In the genomic region with DNA sequence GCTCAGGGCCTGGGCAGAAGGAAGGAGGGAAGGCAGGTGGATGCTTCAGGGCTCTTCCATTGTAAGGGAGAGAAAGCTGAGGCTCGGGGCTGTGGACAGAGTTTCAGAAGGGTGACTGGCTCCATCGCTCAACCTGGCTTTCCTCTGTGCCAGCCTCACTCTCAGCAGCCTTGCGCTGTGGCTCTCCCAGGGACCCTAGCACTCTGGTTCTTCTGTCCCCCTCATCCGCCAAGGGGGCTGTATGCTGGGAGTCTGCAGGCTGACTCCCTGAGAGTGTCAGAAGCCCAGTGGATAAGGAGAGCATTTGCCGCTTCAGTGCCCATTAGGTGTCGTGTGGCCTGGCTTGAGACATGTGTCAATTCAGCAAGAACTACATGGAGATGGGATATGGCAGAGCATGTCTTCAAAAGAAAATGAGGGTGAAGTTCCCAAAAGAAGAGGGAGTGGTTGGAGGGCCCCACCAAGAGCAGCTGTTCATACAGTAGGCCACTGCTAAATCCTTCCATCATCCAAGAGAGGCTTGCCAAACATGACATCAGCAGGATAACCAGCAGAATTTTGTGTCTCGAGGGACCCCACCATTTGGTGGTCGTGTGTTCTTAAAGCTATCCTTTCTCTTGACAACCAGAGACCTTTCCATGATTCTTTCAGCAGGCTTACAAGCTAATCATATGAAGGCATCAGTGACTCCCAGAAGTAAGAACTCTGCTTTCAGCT, we compare ENCODE assay signal across 26 cellular contexts.
"Had no signal": no experiment of that assay in that cellular context is flagged by ENCODE, and none has a peak within 500 bp of the region (broad histone marks: within the 10 kb centered on the region; RNA-seq: fewer than 3 reads in every experiment).

No MANE protein-coding gene starts in this region.

- H3K36me3 ChIP-seq: brain microvascular endothelial cell, gastroesophageal sphincter had no signal

- H3K27me3 ChIP-seq: brain microvascular endothelial cell, gastroesophageal sphincter had no signal

- FAIRE-seq: astrocyte, bronchial epithelial cell, colon had no signal

- H3K4me3 Mint-ChIP-seq: activated CD4-positive, alpha-beta memory T cell treated with anti-CD3 and anti-CD28 coated beads for 36 hours; activated CD4-positive, alpha-beta T cell treated with anti-CD3 and anti-CD28 coated beads for 36 hours; activated CD4-positive, alpha-beta T cell treated with anti-CD3 and anti-CD28 coated beads, Interleukin-2, amount 10 ng/mL, durations not matched to agents 24 days and 14 days; activated CD8-positive, alpha-beta memory T cell treated with anti-CD3 and anti-CD28 coated beads, Interleukin-2, amount 10 ng/mL, durations not matched to agents 7 days and 5 days; activated CD8-positive, alpha-beta T cell treated with anti-CD3 and anti-CD28 coated beads, Interleukin-2, amount 10 ng/mL, durations not matched to agents 7 days and 5 days; activated naive CD4-positive, alpha-beta T cell treated with anti-CD3 and anti-CD28 coated beads for 36 hours; activated naive CD4-positive, alpha-beta T cell treated with anti-CD3 and anti-CD28 coated beads, Interleukin-2, amount 50 U/mL, for 24 hours; activated T-helper 1 cell treated with anti-CD3 and anti-CD28 coated beads, Interleukin-12 subunit alpha, Interleukin-12 subunit beta, Interleukin-2, Interleukin-4 antibody, amounts not matched to agents 30 ng/mL and 10 ng/mL and 1 ng/mL, durations not matched to agents 14 hours and 24 hours and 36 hours; central memory CD8-positive, alpha-beta T cell had no signal

- H3K36me3 Mint-ChIP-seq: activated CD4-positive, alpha-beta memory T cell treated with anti-CD3 and anti-CD28 coated beads for 36 hours; activated CD8-positive, alpha-beta memory T cell treated with anti-CD3 and anti-CD28 coated beads, Interleukin-2, amount 10 ng/mL, durations not matched to agents 7 days and 5 days; activated naive CD4-positive, alpha-beta T cell treated with anti-CD3 and anti-CD28 coated beads, Interleukin-2, amount 50 U/mL, for 24 hours had no signal

- H3K4me1 ChIP-seq: gastroesophageal sphincter had no signal

- H3K27ac Mint-ChIP-seq: activated CD4-positive, alpha-beta memory T cell treated with anti-CD3 and anti-CD28 coated beads for 36 hours; activated CD4-positive, alpha-beta T cell treated with anti-CD3 and anti-CD28 coated beads for 36 hours; activated CD4-positive, alpha-beta T cell treated with anti-CD3 and anti-CD28 coated beads, Interleukin-2, amount 10 ng/mL, durations not matched to agents 24 days and 14 days; activated CD8-positive, alpha-beta memory T cell treated with anti-CD3 and anti-CD28 coated beads, Interleukin-2, amount 10 ng/mL, durations not matched to agents 7 days and 5 days; activated CD8-positive, alpha-beta T cell treated with anti-CD3 and anti-CD28 coated beads, Interleukin-2, amount 10 ng/mL, durations not matched to agents 7 days and 5 days; activated naive CD4-positive, alpha-beta T cell treated with anti-CD3 and anti-CD28 coated beads for 36 hours; activated naive CD4-positive, alpha-beta T cell treated with anti-CD3 and anti-CD28 coated beads, Interleukin-2, amount 50 U/mL, for 24 hours; activated T-helper 1 cell treated with anti-CD3 and anti-CD28 coated beads, Interleukin-12 subunit alpha, Interleukin-12 subunit beta, Interleukin-2, Interleukin-4 antibody, amounts not matched to agents 30 ng/mL and 10 ng/mL and 1 ng/mL, durations not matched to agents 14 hours and 24 hours and 36 hours; activated T-helper 2 cell treated with anti-CD3 and anti-CD28 coated beads, Interferon-gamma antibody, Interleukin-2, Interleukin-4, amounts not matched to agents 10 μg/mL and 5 μg/mL and 100 μg/mL, durations not matched to agents 14 hours and 24 hours and 36 hours had no signal

- H3K9me3 Mint-ChIP-seq: activated CD4-positive, alpha-beta memory T cell treated with anti-CD3 and anti-CD28 coated beads for 36 hours; activated CD4-positive, alpha-beta T cell treated with anti-CD3 and anti-CD28 coated beads, Interleukin-2, amount 10 ng/mL, durations not matched to agents 24 days and 14 days; activated naive CD4-positive, alpha-beta T cell treated with anti-CD3 and anti-CD28 coated beads, Interleukin-2, amount 50 U/mL, for 24 hours; activated T-helper 2 cell treated with anti-CD3 and anti-CD28 coated beads, Interferon-gamma antibody, Interleukin-2, Interleukin-4, amounts not matched to agents 10 μg/mL and 5 μg/mL and 100 μg/mL, durations not matched to agents 14 hours and 24 hours and 36 hours; central memory CD8-positive, alpha-beta T cell had no signal

- DNase-seq: activated CD4-positive, alpha-beta memory T cell treated with anti-CD3 and anti-CD28 coated beads for 36 hours; activated CD4-positive, alpha-beta T cell treated with anti-CD3 and anti-CD28 coated beads for 36 hours; activated CD4-positive, alpha-beta T cell treated with anti-CD3 and anti-CD28 coated beads, Interleukin-2, amount 10 ng/mL, durations not matched to agents 24 days and 14 days; activated CD4-positive, CD25-positive, alpha-beta regulatory T cell; activated CD4-positive, CD25-positive, alpha-beta regulatory T cell treated with anti-CD3 and anti-CD28 coated beads, Interleukin-2, amount 50 U/mL, for 72 hours; activated CD8-positive, alpha-beta memory T cell treated with anti-CD3 and anti-CD28 coated beads, Interleukin-2, amount 10 ng/mL, durations not matched to agents 7 days and 5 days; activated CD8-positive, alpha-beta memory T cell treated with anti-CD3 and anti-CD28 coated beads, Interleukin-2, amount 50 U/mL, for 4 hours; activated CD8-positive, alpha-beta T cell treated with anti-CD3 and anti-CD28 coated beads, Interleukin-2, amount 10 ng/mL, durations not matched to agents 7 days and 5 days; activated effector memory CD4-positive, alpha-beta T cell treated with anti-CD3 and anti-CD28 coated beads, Interleukin-2, amount 50 U/mL, for 16 hours; activated naive CD4-positive, alpha-beta T cell treated with anti-CD3 and anti-CD28 coated beads for 36 hours; activated T-cell treated with anti-CD3 and anti-CD28 coated beads, Interleukin-2, amount 50 U/mL, for 1 hour; activated T-cell treated with anti-CD3 and anti-CD28 coated beads, Interleukin-2, amount 50 U/mL, for 48 hours; amniotic stem cell; anterior cingulate cortex; brain microvascular endothelial cell; effector CD8-positive, alpha-beta T cell; foreskin melanocyte; T-helper 2 cell had no signal

- H3K4me1 Mint-ChIP-seq: activated CD4-positive, alpha-beta T cell treated with anti-CD3 and anti-CD28 coated beads for 36 hours; activated CD4-positive, alpha-beta T cell treated with anti-CD3 and anti-CD28 coated beads, Interleukin-2, amount 10 ng/mL, durations not matched to agents 24 days and 14 days; activated CD8-positive, alpha-beta memory T cell treated with anti-CD3 and anti-CD28 coated beads, Interleukin-2, amount 10 ng/mL, durations not matched to agents 7 days and 5 days; activated naive CD4-positive, alpha-beta T cell treated with anti-CD3 and anti-CD28 coated beads, Interleukin-2, amount 50 U/mL, for 24 hours; central memory CD8-positive, alpha-beta T cell had no signal

- H3K9me3 ChIP-seq: gastroesophageal sphincter had no signal

- H3K4me3 ChIP-seq: gastroesophageal sphincter had no signal

- H3K27me3 Mint-ChIP-seq: activated CD4-positive, alpha-beta memory T cell treated with anti-CD3 and anti-CD28 coated beads for 36 hours; activated CD4-positive, alpha-beta T cell treated with anti-CD3 and anti-CD28 coated beads, Interleukin-2, amount 10 ng/mL, durations not matched to agents 24 days and 14 days; activated CD8-positive, alpha-beta memory T cell treated with anti-CD3 and anti-CD28 coated beads, Interleukin-2, amount 10 ng/mL, durations not matched to agents 7 days and 5 days had no signal

- H3K27ac ChIP-seq: brain microvascular endothelial cell, gastroesophageal sphincter had no signal
